8 cellular contexts compared by ENCODE assay signal in genomic region chr15:65902373-65902772, GRCh38. TPM values are rescaled to one million over a fixed set of nuclear protein-coding genes. Genes with fewer than 3 reads are reported as not detected.
DNase-seq lines count a peak whose midpoint lies in the region; ATAC-seq, FAIRE-seq and TF ChIP-seq lines count a peak whose summit lies in the region.

No MANE protein-coding gene starts in this region.

- H3K4me2 ChIP-seq in H1 (ENCODE audit: insufficient read depth in 1 of 2, low read depth in 2 of 2, low read length in 2 of 2), result no peak overlapping the region

- TF ChIP-seq CTCF in H1 (IDR thresholded peaks at IDR 0.05; ENCODE audit: control extremely low read depth in 1 of 3, insufficient read depth in 1 of 3, low read depth in 1 of 3, low read length in 3 of 3), result no peak

- H3K4me3 ChIP-seq in H1 (ENCODE audit: extremely low read depth in 1 of 4, insufficient read depth in 2 of 4, low read depth in 3 of 4, low read length in 4 of 4), result no peak overlapping the region
- no peak overlapping the region for H3K4me3 ChIP-seq in naive thymus-derived CD4-positive, alpha-beta T cell (ENCODE audit: low read length)

- H2BK120ac ChIP-seq in H1 (replicated peaks; ENCODE audit: low read depth, low read length), result no peak overlapping the region

- no peak for TF ChIP-seq RAD21 in H1 (IDR thresholded peaks at IDR 0.05 in 1 of 2, conservative IDR thresholded peaks at IDR 0.05 in 1 of 2; ENCODE audit: low read depth in 2 of 2, low read length in 2 of 2)

- H3K4me1 ChIP-seq in H1 (replicated peaks in 1 of 4; ENCODE audit: control insufficient read depth in 3 of 4, insufficient read depth in 4 of 4, low read length in 3 of 4), result peaks cover 0 to 5% (median 1%) of the 10 kb centered on the region in 4 experiments; a peak in 4 of 7 replicates
- no peaks in the 10 kb centered on the region for H3K4me1 ChIP-seq in naive thymus-derived CD4-positive, alpha-beta T cell (ENCODE audit: control insufficient read depth in 2 of 2, insufficient read depth in 2 of 2, low read length in 2 of 2)

- H3K27ac ChIP-seq in H1 (ENCODE audit: low read depth, low read length), result no peak overlapping the region
- H3K27ac ChIP-seq in naive thymus-derived CD4-positive, alpha-beta T cell (ENCODE audit: low read depth, low read length), result no peak overlapping the region

- peak overlapping the region; percentile 8 for H3K4me3 Mint-ChIP-seq in activated CD4-positive, alpha-beta T cell treated with anti-CD3 and anti-CD28 coated beads, Interleukin-2, amount 10 ng/mL, durations not matched to agents 24 days and 14 days
- H3K4me3 Mint-ChIP-seq in naive thymus-derived CD4-positive, alpha-beta T cell, result peak overlapping the region in 1 of 10 donors; percentile 37

- no peak overlapping the region for H2AK5ac ChIP-seq in H1 (ENCODE audit: low read depth, low read length)

- H3K23me2 ChIP-seq in H1 (ENCODE audit: low read depth, low read length), result no peaks in the 10 kb centered on the region

- 79% methylated on average over 1 of the region's 1 CpG; no CpG with 5 or more reads in 1 of the 2 experiments for WGBS in H1 (ENCODE audit: extremely low coverage in 1 of 2, insufficient coverage in 1 of 2, insufficient read length in 1 of 2, insufficient replicate concordance in 2 of 2, low coverage in 1 of 2, low lambda C conversion rate in 2 of 2, missing lambda C conversion rate in 1 of 2), 2 experiments

- H4K20me1 ChIP-seq in H1 (replicated peaks in 1 of 2; ENCODE audit: control insufficient read depth in 1 of 2, insufficient read depth in 2 of 2, low read length in 2 of 2), result no peaks in the 10 kb centered on the region

- H2BK20ac ChIP-seq in H1 (ENCODE audit: low read length), result no peak overlapping the region

- no peaks in the 10 kb centered on the region for H3K27me3 ChIP-seq in H1 (replicated peaks in 1 of 4; ENCODE audit: control insufficient read depth in 3 of 4, extremely low read depth in 1 of 4, insufficient read depth in 3 of 4, low read length in 3 of 4)
- H3K27me3 ChIP-seq in naive thymus-derived CD4-positive, alpha-beta T cell (ENCODE audit: control insufficient read depth in 2 of 2, insufficient read depth in 2 of 2, low read length in 2 of 2), result no peaks in the 10 kb centered on the region

- POLR2A ChIA-PET in H1 (lab: Charles Lee; ENCODE audit: partially characterized antibody), result no interaction called here
- POLR2A ChIA-PET in naive thymus-derived CD4-positive, alpha-beta T cell (lab: Charles Lee), result interaction anchor here (1.4 kb wide), 1 partner anchor 605 kb away, joined by 4 read pairs; no protein-coding TSS in a partner anchor

- H3K18ac ChIP-seq in H1 (ENCODE audit: extremely low read depth, low read length), result no peak overlapping the region

- peaks cover 35% of the 10 kb centered on the region for H3K4me1 Mint-ChIP-seq in activated CD4-positive, alpha-beta T cell treated with anti-CD3 and anti-CD28 coated beads, Interleukin-2, amount 10 ng/mL, durations not matched to agents 24 days and 14 days
- peaks cover 0 to 48% (median 4%) of the 10 kb centered on the region in 7 donors for H3K4me1 Mint-ChIP-seq in naive thymus-derived CD4-positive, alpha-beta T cell

- intact Hi-C loops in activated CD4-positive, alpha-beta T cell treated with anti-CD3 and anti-CD28 coated beads, Interleukin-2, amount 10 ng/mL, durations not matched to agents 24 days and 14 days (cut with micrococcal nuclease), result no loop called here
- intact Hi-C loops in naive thymus-derived CD4-positive, alpha-beta T cell (cut with micrococcal nuclease), result no loop called here

- H4K5ac ChIP-seq in H1 (ENCODE audit: insufficient read length, low read depth, low read length), result no peak overlapping the region

- peaks cover 2% of the 10 kb centered on the region; the same call in 1 of the 2 replicates for H3K79me1 ChIP-seq in H1 (ENCODE audit: low read depth, low read length)

- H4K91ac ChIP-seq in H1 (replicated peaks; ENCODE audit: insufficient read length, low read length), result no peak overlapping the region

- no peak overlapping the region for H2AFZ ChIP-seq in H1 (ENCODE audit: low read length)

- ATAC-seq in HG02623 (IDR thresholded peaks at IDR 0.05; ENCODE audit: unreplicated experiment), result peak; percentile 62
- ATAC-seq in naive thymus-derived CD4-positive, alpha-beta T cell, result peak; percentile 97

- no peaks in the 10 kb centered on the region for H3K79me2 ChIP-seq in H1 (ENCODE audit: control insufficient read depth in 1 of 2, insufficient read depth in 2 of 2, low read length in 2 of 2)

- peak overlapping the region; percentile 55 for H3K27ac Mint-ChIP-seq in activated CD4-positive, alpha-beta T cell treated with anti-CD3 and anti-CD28 coated beads, Interleukin-2, amount 10 ng/mL, durations not matched to agents 24 days and 14 days
- H3K27ac Mint-ChIP-seq in naive thymus-derived CD4-positive, alpha-beta T cell, result peak overlapping the region in 1 of 9 donors; percentile 21

- H3K14ac ChIP-seq in H1 (ENCODE audit: insufficient read length), result no peak overlapping the region

- H4K8ac ChIP-seq in H1 (ENCODE audit: extremely low read depth, insufficient read depth, low read length), result no peak overlapping the region

- CTCF ChIA-PET in H1 (lab: Charles Lee; ENCODE audit: partially characterized antibody), result interaction anchor here (0.6 to 7.3 kb wide), 7 partner anchors 9 to 386 kb away, joined by 3 to 46 read pairs (median 3); no protein-coding TSS in a partner anchor
- CTCF ChIA-PET in naive thymus-derived CD4-positive, alpha-beta T cell (lab: Charles Lee), result no interaction called here

- TF ChIP-seq POLR2A in H1 (IDR thresholded peaks at IDR 0.05; ENCODE audit: control extremely low read depth in 1 of 2, low read depth in 2 of 2, low read length in 2 of 2), result no peak

- H3K23ac ChIP-seq in H1 (ENCODE audit: insufficient read length), result no peak overlapping the region

- H2BK15ac ChIP-seq in H1 (ENCODE audit: low read length), result no peak overlapping the region

- H3K4ac ChIP-seq in H1 (replicated peaks; ENCODE audit: insufficient read length, low read depth, low read length), result no peak overlapping the region

- no peaks in the 10 kb centered on the region for H3K9me3 ChIP-seq in H1 (ENCODE audit: insufficient read depth in 2 of 2, low read depth in 1 of 2, low read length in 1 of 2)
- no peaks in the 10 kb centered on the region for H3K9me3 ChIP-seq in naive thymus-derived CD4-positive, alpha-beta T cell (ENCODE audit: control insufficient read depth in 2 of 3, low read length in 3 of 3)

- H3K9me3 Mint-ChIP-seq in activated CD4-positive, alpha-beta T cell treated with anti-CD3 and anti-CD28 coated beads, Interleukin-2, amount 10 ng/mL, durations not matched to agents 24 days and 14 days, result no peaks in the 10 kb centered on the region
- peaks cover 0 to 2% (median 0%) of the 10 kb centered on the region in 11 donors for H3K9me3 Mint-ChIP-seq in naive thymus-derived CD4-positive, alpha-beta T cell

- FAIRE-seq in H1 (lab: Jason Lieb, UNC), result no peak

- H3K56ac ChIP-seq in H1 (replicated peaks; ENCODE audit: insufficient read length, low read depth, low read length), result no peak overlapping the region

- H3K36me3 ChIP-seq in H1 (ENCODE audit: control insufficient read depth in 2 of 4, insufficient read depth in 4 of 4, low read length in 3 of 4), result peaks cover 2 to 40% (median 24%) of the 10 kb centered on the region in 4 experiments
- H3K36me3 ChIP-seq in naive thymus-derived CD4-positive, alpha-beta T cell (ENCODE audit: control insufficient read depth in 2 of 3, insufficient read depth in 3 of 3, low read length in 3 of 3), result peaks cover 0 to 65% (median 4%) of the 10 kb centered on the region in 3 experiments

- no peak overlapping the region for H2BK12ac ChIP-seq in H1 (ENCODE audit: low read depth, low read length)

- peak; percentile 65 for DNase-seq in activated CD4-positive, alpha-beta T cell treated with anti-CD3 and anti-CD28 coated beads, Interleukin-2, amount 10 ng/mL, durations not matched to agents 24 days and 14 days
- no peak for DNase-seq in activated CD4-positive, alpha-beta T cell treated with anti-CD3 and anti-CD28 coated beads, Interleukin-2, amount 50 U/mL, for 48 hours
- DNase-seq in NCI-H2196 (lab: John Stamatoyannopoulos, UW; ENCODE audit: unreplicated experiment) (peak; percentile 68), H1 (ENCODE audit: low read depth in 1 of 2, low spot score in 2 of 2) (peak; percentile 13 to 40), NCI-H748 treated with DMSO at 0.1 percent for 48 hours (lab: John Stamatoyannopoulos, UW) (no peak)
- no peak for DNase-seq in naive thymus-derived CD4-positive, alpha-beta T cell
- no peak for DNase-seq in activated T-cell treated with anti-CD3 and anti-CD28 coated beads, Interleukin-2, amount 50 U/mL, for 1 hour

- no peak overlapping the region for H2BK5ac ChIP-seq in H1 (ENCODE audit: low read depth, low read length)

- no peak for TF ChIP-seq EP300 in H1 (IDR thresholded peaks at IDR 0.05; ENCODE audit: borderline replicate concordance in 1 of 2, low read depth in 2 of 2, low read length in 2 of 2)

- no peaks in the 10 kb centered on the region for H3K27me3 Mint-ChIP-seq in activated CD4-positive, alpha-beta T cell treated with anti-CD3 and anti-CD28 coated beads, Interleukin-2, amount 10 ng/mL, durations not matched to agents 24 days and 14 days
- H3K27me3 Mint-ChIP-seq in naive thymus-derived CD4-positive, alpha-beta T cell, result no peaks in the 10 kb centered on the region

- H3K36me3 Mint-ChIP-seq in activated CD4-positive, alpha-beta T cell treated with anti-CD3 and anti-CD28 coated beads, Interleukin-2, amount 10 ng/mL, durations not matched to agents 24 days and 14 days (ENCODE audit: low read depth), result peaks cover 49% of the 10 kb centered on the region
- peaks cover 10 to 69% (median 40%) of the 10 kb centered on the region in 5 donors for H3K36me3 Mint-ChIP-seq in naive thymus-derived CD4-positive, alpha-beta T cell

- H3K9ac ChIP-seq in H1 (replicated peaks in 1 of 4; ENCODE audit: extremely low read depth in 1 of 4, low read depth in 3 of 4, low read length in 3 of 4), result no peak overlapping the region

TF ChIP-seq in H1, 55 proteins besides CTCF, POLR2A, EP300 and RAD21 (continues in another document):
- TF ChIP-seq POU5F1 (IDR thresholded peaks at IDR 0.05; ENCODE audit: low read depth, low read length), result no peak
- no peak for TF ChIP-seq SRF (IDR thresholded peaks at IDR 0.05; ENCODE audit: low read depth, low read length)

RNA-seq across cellular contexts. Expression of gene RAB11A, which starts 33.1 kb away (rescaled TPM):
- 163 TPM in 2 replicates for total RNA-seq in activated CD4-positive, alpha-beta T cell treated with anti-CD3 and anti-CD28 coated beads, Interleukin-2, amount 10 ng/mL, durations not matched to agents 24 days and 14 days
- 247 and 254 TPM in 2 replicates for total RNA-seq in H1 (2021; fragmentation: NEBNext Ultra II Directional; extraction: Animal tissue kit (Norgen Biotek cat#: 25700))
- 141 and 211 TPM in 2 replicates for polyA plus RNA-seq in H1 (2011; rRNA removed)
- 272 TPM for polyA plus RNA-seq in H1 (2011; cell fraction: cytosol; rRNA removed)
- polyA plus RNA-seq in H1 (2011; cell fraction: nucleus; rRNA removed), result 63.0 TPM
- 251 to 406 TPM (median 294 TPM) in 4 replicates for polyA plus RNA-seq in H1 (2012, experiment 1 of 2)
- 121 TPM for polyA plus RNA-seq in H1 (2012, experiment 2 of 2)
- polyA plus RNA-seq in H1 (2013, experiment 1 of 2), result 211 TPM
- polyA plus RNA-seq in H1 (2013, experiment 2 of 2), result 229 TPM
- polyA minus RNA-seq in H1 (2011; rRNA and poly(A)+ RNA removed), result 212 and 347 TPM in 2 replicates
- polyA minus RNA-seq in H1 (2011; cell fraction: cytosol; rRNA and poly(A)+ RNA removed), result 74.1 TPM
- 32.8 TPM for polyA minus RNA-seq in H1 (2011; cell fraction: nucleus; rRNA and poly(A)+ RNA removed)
- 100 to 1,000 TPM in 2 of 5 experiments, 10 to 100 TPM in 3; 80.9 to 201 (median 88.7) TPM for total RNA-seq in naive thymus-derived CD4-positive, alpha-beta T cell
- 100 to 1,000 TPM; 213 to 224 TPM for polyA plus RNA-seq in naive thymus-derived CD4-positive, alpha-beta T cell

Comparison
In these comparisons a context has a peak if more than half of its experiments do, and no peak if none do; other contexts are left out.
1. DNase-seq: peak in activated CD4-positive, alpha-beta T cell treated with anti-CD3 and anti-CD28 coated beads, Interleukin-2, amount 10 ng/mL, durations not matched to agents 24 days and 14 days (single experiment), NCI-H2196 (single experiment) and H1 (2 of 2); none in activated CD4-positive, alpha-beta T cell treated with anti-CD3 and anti-CD28 coated beads, Interleukin-2, amount 50 U/mL, for 48 hours (0 of 2), naive thymus-derived CD4-positive, alpha-beta T cell (0 of 9), NCI-H748 treated with DMSO at 0.1 percent for 48 hours (single experiment) and activated T-cell treated with anti-CD3 and anti-CD28 coated beads, Interleukin-2, amount 50 U/mL, for 1 hour (single experiment).